8 cellular contexts compared by ENCODE assay signal in genomic region chr14:80055912-80056801, GRCh38.
A peak's percentile ranks its signal among the peaks of the same experiment; 100 is the strongest.
DNase-seq lines count a peak whose midpoint lies in the region; ATAC-seq lines count a peak whose summit lies in the region.

No MANE protein-coding gene starts in this region.

- H2BK120ac ChIP-seq in mesenchymal stem cell (ENCODE audit: low read depth, low read length): no peak overlapping the region

- H3K4ac ChIP-seq in mesenchymal stem cell (ENCODE audit: low read depth in 1 of 2, low read length in 2 of 2): no peak overlapping the region

- H3K36me3 ChIP-seq in mesenchymal stem cell (ENCODE audit: control insufficient read depth in 1 of 2, insufficient read depth in 2 of 2, low read depth in 1 of 2, low read length in 2 of 2): no peaks in the 10 kb centered on the region

- no peak overlapping the region for H2BK5ac ChIP-seq in mesenchymal stem cell (ENCODE audit: low read depth, low read length, poor library complexity, severe bottlenecking)

- no peak overlapping the region for H3K27ac ChIP-seq in mesenchymal stem cell (ENCODE audit: low read length, poor library complexity, severe bottlenecking)

- no peak overlapping the region for H3K4me3 ChIP-seq in mesenchymal stem cell (ENCODE audit: insufficient read depth in 1 of 2, low read depth in 1 of 2, low read length in 2 of 2)

- H3K79me1 ChIP-seq in mesenchymal stem cell (replicated peaks; ENCODE audit: low read length, poor library complexity, severe bottlenecking): no peaks in the 10 kb centered on the region

- H4K8ac ChIP-seq in mesenchymal stem cell (ENCODE audit: low read length): no peak overlapping the region

- H3K4me2 ChIP-seq in mesenchymal stem cell (ENCODE audit: low read length, poor library complexity, severe bottlenecking): no peak overlapping the region

- H3K18ac ChIP-seq in mesenchymal stem cell (ENCODE audit: low read depth in 1 of 2, low read length in 2 of 2): no peak overlapping the region

- H3K23ac ChIP-seq in mesenchymal stem cell (ENCODE audit: low read length in 2 of 2): no peak overlapping the region

- no peaks in the 10 kb centered on the region for H3K27me3 ChIP-seq in mesenchymal stem cell (ENCODE audit: control insufficient read depth in 1 of 2, insufficient read depth in 1 of 2, low read length in 2 of 2)

- no peaks in the 10 kb centered on the region for H3K4me1 ChIP-seq in mesenchymal stem cell (ENCODE audit: control insufficient read depth, insufficient read depth, low read depth, low read length)

- no peak overlapping the region for H3K14ac ChIP-seq in mesenchymal stem cell (ENCODE audit: low read length in 2 of 2)

- H2BK15ac ChIP-seq in mesenchymal stem cell (ENCODE audit: low read depth, poor library complexity, severe bottlenecking): no peak overlapping the region

- ATAC-seq in HG02938 (IDR thresholded peaks at IDR 0.05; ENCODE audit: unreplicated experiment): no peak
- ATAC-seq in GM19467 (IDR thresholded peaks at IDR 0.05; ENCODE audit: unreplicated experiment): no peak

- WGBS in mesenchymal stem cell: 49% methylated on average over 7 of the region's 8 CpGs

- H2BK12ac ChIP-seq in mesenchymal stem cell (ENCODE audit: low read length in 2 of 2): no peak overlapping the region

- no peak overlapping the region for H4K91ac ChIP-seq in mesenchymal stem cell (ENCODE audit: low read length)

- no peak overlapping the region for H3K9ac ChIP-seq in mesenchymal stem cell (ENCODE audit: low read length)

- H3K9me3 ChIP-seq in mesenchymal stem cell (ENCODE audit: control insufficient read depth, low read length): no peaks in the 10 kb centered on the region

- peak; percentile 62 for DNase-seq in DMS53 (lab: John Stamatoyannopoulos, UW)
- peak; percentile 35 for DNase-seq in HPDE6-E6E7 (ENCODE audit: extremely low spot score)
- DNase-seq in OCI-M1 (lab: John Stamatoyannopoulos, UW): peak; percentile 44
- DNase-seq in ecto neural progenitor cell (ENCODE audit: low spot score): peak; percentile 54
- DNase-seq in mesenchymal stem cell: peak; percentile 63
- DNase-seq in GM19240 (ENCODE audit: insufficient read length, low spot score): no peak

- H2AK5ac ChIP-seq in mesenchymal stem cell (ENCODE audit: low read length, severe bottlenecking): no peak overlapping the region

- H2AFZ ChIP-seq in mesenchymal stem cell (ENCODE audit: low read depth, low read length): no peak overlapping the region
